Comparison of ENCODE assay signal across 33 cellular contexts in genomic region chr11:69456712-69457111, GRCh38. TPM values are rescaled to one million over a fixed set of nuclear protein-coding genes. Genes with fewer than 3 reads are reported as not detected.
"Had no signal": no experiment of that assay in that cellular context is flagged by ENCODE, and none has a peak within 500 bp of the region (broad histone marks: within the 10 kb centered on the region; RNA-seq: fewer than 3 reads in every experiment).

No MANE protein-coding gene starts in this region.

- H3K27me3 ChIP-seq: brain microvascular endothelial cell, esophagus muscularis mucosa, foreskin keratinocyte, gastrocnemius medialis had no signal

- FAIRE-seq: astrocyte, colon had no signal

- DNase-seq: activated CD4-positive, alpha-beta memory T cell treated with anti-CD3 and anti-CD28 coated beads for 36 hours; activated CD4-positive, alpha-beta T cell treated with anti-CD3 and anti-CD28 coated beads for 36 hours; activated CD4-positive, alpha-beta T cell treated with anti-CD3 and anti-CD28 coated beads, Interleukin-2, amount 10 ng/mL, durations not matched to agents 24 days and 14 days; activated CD4-positive, CD25-positive, alpha-beta regulatory T cell; activated CD4-positive, CD25-positive, alpha-beta regulatory T cell treated with anti-CD3 and anti-CD28 coated beads, Interleukin-2, amount 50 U/mL, for 72 hours; activated CD8-positive, alpha-beta memory T cell treated with anti-CD3 and anti-CD28 coated beads, Interleukin-2, amount 50 U/mL, for 48 hours; activated effector memory CD4-positive, alpha-beta T cell treated with Interleukin-2 at 50 U/mL for 16 hours; activated gamma-delta T cell treated with Interleukin-2 at 50 U/mL for 16 hours; activated naive CD4-positive, alpha-beta T cell treated with anti-CD3 and anti-CD28 coated beads, Interleukin-2, amount 50 U/mL, for 16 hours; activated naive CD4-positive, alpha-beta T cell treated with Interleukin-2 at 50 U/mL for 16 hours; activated T-cell treated with anti-CD3 and anti-CD28 coated beads for 4 hours; activated T-cell treated with anti-CD3 and anti-CD28 coated beads, Interleukin-2, amount 50 U/mL, for 4 hours; amniotic stem cell; anterior cingulate cortex; brain microvascular endothelial cell; caudate nucleus; cortex of kidney; dermis blood vessel endothelial cell; effector CD4-positive, alpha-beta T cell; effector memory CD8-positive, alpha-beta T cell; erythroblast; foreskin keratinocyte; gastrocnemius medialis; glutamatergic neuron; T-helper 2 cell had no signal

- H3K4me3 ChIP-seq: esophagus muscularis mucosa, gastrocnemius medialis had no signal

- H3K4me1 ChIP-seq: esophagus muscularis mucosa, gastrocnemius medialis had no signal

- H3K36me3 ChIP-seq: brain microvascular endothelial cell, esophagus muscularis mucosa, gastrocnemius medialis had no signal

- H3K27ac ChIP-seq: brain microvascular endothelial cell, esophagus muscularis mucosa, foreskin keratinocyte, gastrocnemius medialis had no signal

- ATAC-seq: activated CD4-positive, alpha-beta T cell treated with anti-CD3 and anti-CD28 coated beads for 36 hours; activated T-cell treated with anti-CD3 and anti-CD28 coated beads, Interleukin-2, amount 50 U/mL, for 4 hours; activated T-helper 17 cell treated with anti-CD3 and anti-CD28 coated beads, Interleukin-2, amount 50 U/mL, for 72 hours; effector memory CD8-positive, alpha-beta T cell; foreskin keratinocyte; gastrocnemius medialis had no signal

- H3K9me3 ChIP-seq: gastrocnemius medialis had no signal

RNA-seq across cellular contexts. Expression of gene LINC01488, which starts 24.8 kb away (rescaled TPM):
- total RNA-seq: activated CD4-positive, alpha-beta memory T cell treated with anti-CD3 and anti-CD28 coated beads for 36 hours; activated CD4-positive, alpha-beta T cell treated with anti-CD3 and anti-CD28 coated beads for 36 hours; activated CD4-positive, alpha-beta T cell treated with anti-CD3 and anti-CD28 coated beads, Interleukin-2, amount 10 ng/mL, durations not matched to agents 24 days and 14 days; activated T-cell treated with anti-CD3 and anti-CD28 coated beads, Interleukin-2, amount 50 U/mL, for 4 hours; activated T-helper 17 cell treated with anti-CD3 and anti-CD28 coated beads, Interleukin-2, amount 50 U/mL, for 72 hours; astrocyte; bronchial epithelial cell; chondrocyte; dermis blood vessel endothelial cell; esophagus muscularis mucosa; foreskin keratinocyte; gastrocnemius medialis; T-helper 1 cell treated with Interleukin-12 subunit alpha and Interleukin-12 subunit beta and Interleukin-4 antibody, amounts not matched to agents 30 ng/mL and 1 ng/mL, for 36 hours had no signal
- polyA plus RNA-seq: adipose tissue, foreskin keratinocyte had no signal
